In genomic region chr19:40777795-40778044, GRCh38 we compare ENCODE assay signal across 8 cellular contexts. TPM values are rescaled to one million over a fixed set of nuclear protein-coding genes. Genes with fewer than 3 reads are reported as not detected.
DNase-seq lines count a peak whose midpoint lies in the region; ATAC-seq and TF ChIP-seq lines count a peak whose summit lies in the region.

No MANE protein-coding gene starts in this region.

- DNase-seq in HL-60 (ENCODE audit: low read depth in 1 of 2, low spot score in 1 of 2): no peak
- no peak for DNase-seq in breast epithelium (ENCODE audit: low spot score in 2 of 2)
- DNase-seq in mucosa of descending colon: no peak
- no peak for DNase-seq in T1000 (lab: John Stamatoyannopoulos, UW)
- no peak for DNase-seq in foreskin melanocyte

- H3K9me3 ChIP-seq in breast epithelium (no peaks in the 10 kb centered on the region), mucosa of descending colon (no peaks in the 10 kb centered on the region)

- H3K36me3 ChIP-seq in ACC112 (ENCODE audit: insufficient read depth, low read length): no peaks in the 10 kb centered on the region
- no peaks in the 10 kb centered on the region for H3K36me3 ChIP-seq in breast epithelium
- no peaks in the 10 kb centered on the region for H3K36me3 ChIP-seq in mucosa of descending colon (ENCODE audit: low read depth)

- H2AFZ ChIP-seq in ACC112 (ENCODE audit: low read length, unreplicated experiment): peak overlapping the region; percentile 92

- peak overlapping the region; percentile 93 for H3K27ac ChIP-seq in ACC112 (ENCODE audit: low read depth, low read length)
- H3K27ac ChIP-seq in HL-60 (replicated peaks): peak overlapping the region; percentile 84
- peak overlapping the region; percentile 95 to 97 for H3K27ac ChIP-seq in breast epithelium

- ATAC-seq in mucosa of descending colon (no peak), HG03108 (IDR thresholded peaks at IDR 0.05; ENCODE audit: unreplicated experiment) (no peak), GM19397 (IDR thresholded peaks at IDR 0.05; ENCODE audit: unreplicated experiment) (no peak)

- H3K27me3 ChIP-seq in ACC112 (ENCODE audit: insufficient read depth, low read length) (no peaks in the 10 kb centered on the region), HL-60 (ENCODE audit: insufficient read depth, poor library complexity, severe bottlenecking) (no peaks in the 10 kb centered on the region), breast epithelium (no peaks in the 10 kb centered on the region)

- peaks cover 7% of the 10 kb centered on the region for H3K4me1 ChIP-seq in ACC112 (ENCODE audit: control insufficient read depth, insufficient read depth, low read length, unreplicated experiment)
- H3K4me1 ChIP-seq in breast epithelium: peaks cover 5 to 8% of the 10 kb centered on the region in 2 donors
- peaks cover 4% of the 10 kb centered on the region for H3K4me1 ChIP-seq in mucosa of descending colon (ENCODE audit: low read depth)

- H3K79me2 ChIP-seq in ACC112 (ENCODE audit: control insufficient read depth, insufficient read depth, low read length, unreplicated experiment): no peaks in the 10 kb centered on the region

- intact Hi-C loops in breast epithelium (cut with DNase I; ENCODE audit: low total_unique reads) (no loop called here), mucosa of descending colon (cut with DNase I, micrococcal nuclease) (no loop called here)

- H3K4me3 ChIP-seq in ACC112 (ENCODE audit: low read depth, low read length) (peak overlapping the region; percentile 93), HL-60 (replicated peaks; ENCODE audit: insufficient read depth, low read length) (peak overlapping the region; percentile 84), breast epithelium (peak overlapping the region; percentile 76 to 78 (median 77)), mucosa of descending colon (peak overlapping the region; percentile 58)

- TF ChIP-seq POLR2A in breast epithelium (IDR thresholded peaks at IDR 0.05): no peak

- TF ChIP-seq CTCF in HL-60 (IDR thresholded peaks at IDR 0.05; ENCODE audit: insufficient read depth, low read length) (no peak), breast epithelium (IDR thresholded peaks at IDR 0.05) (no peak), mucosa of descending colon (IDR thresholded peaks at IDR 0.05) (no peak)

RNA-seq across cellular contexts. Expression of gene RAB4B, which starts 0.3 kb away (rescaled TPM):
- 10 to 100 TPM; 21.6 to 28.2 (median 22.1) TPM for total RNA-seq in breast epithelium
- 10 to 100 TPM; 46.9 to 68.1 (median 61.0) TPM for total RNA-seq in mucosa of descending colon

RNA-seq across cellular contexts. Expression of gene MIA, which starts 2.4 kb away (rescaled TPM):
- total RNA-seq in breast epithelium (10 to 100 TPM in 1 of 3 donors, 1 to 10 TPM in 1, not detected in 1; 5.6 to 47.3 TPM), mucosa of descending colon (1 to 10 TPM; 1.4 to 8.6 (median 2.5) TPM)

RNA-seq across cellular contexts. Expression of gene EGLN2, which starts 21.3 kb away (rescaled TPM):
- total RNA-seq in breast epithelium: 10 to 100 TPM; 78.9 to 90.8 (median 88.5) TPM
- 100 to 1,000 TPM in 1 of 3 donors, 10 to 100 TPM in 2; 84.5 to 126 (median 93.2) TPM for total RNA-seq in mucosa of descending colon

RNA-seq across cellular contexts. Expression of gene SNRPA, which starts 26.7 kb away (rescaled TPM):
- total RNA-seq in breast epithelium (10 to 100 TPM; 41.6 to 52.8 (median 52.1) TPM), mucosa of descending colon (10 to 100 TPM; 54.0 to 81.7 (median 59.9) TPM)

RNA-seq across cellular contexts. Expression of gene ACTMAP, which starts 27.4 kb away (rescaled TPM):
- 1 to 10 TPM; 2.6 to 3.2 (median 2.9) TPM for total RNA-seq in breast epithelium
- total RNA-seq in mucosa of descending colon: 10 to 100 TPM; 10.9 to 16.7 (median 13.8) TPM
